In the genomic region with DNA sequence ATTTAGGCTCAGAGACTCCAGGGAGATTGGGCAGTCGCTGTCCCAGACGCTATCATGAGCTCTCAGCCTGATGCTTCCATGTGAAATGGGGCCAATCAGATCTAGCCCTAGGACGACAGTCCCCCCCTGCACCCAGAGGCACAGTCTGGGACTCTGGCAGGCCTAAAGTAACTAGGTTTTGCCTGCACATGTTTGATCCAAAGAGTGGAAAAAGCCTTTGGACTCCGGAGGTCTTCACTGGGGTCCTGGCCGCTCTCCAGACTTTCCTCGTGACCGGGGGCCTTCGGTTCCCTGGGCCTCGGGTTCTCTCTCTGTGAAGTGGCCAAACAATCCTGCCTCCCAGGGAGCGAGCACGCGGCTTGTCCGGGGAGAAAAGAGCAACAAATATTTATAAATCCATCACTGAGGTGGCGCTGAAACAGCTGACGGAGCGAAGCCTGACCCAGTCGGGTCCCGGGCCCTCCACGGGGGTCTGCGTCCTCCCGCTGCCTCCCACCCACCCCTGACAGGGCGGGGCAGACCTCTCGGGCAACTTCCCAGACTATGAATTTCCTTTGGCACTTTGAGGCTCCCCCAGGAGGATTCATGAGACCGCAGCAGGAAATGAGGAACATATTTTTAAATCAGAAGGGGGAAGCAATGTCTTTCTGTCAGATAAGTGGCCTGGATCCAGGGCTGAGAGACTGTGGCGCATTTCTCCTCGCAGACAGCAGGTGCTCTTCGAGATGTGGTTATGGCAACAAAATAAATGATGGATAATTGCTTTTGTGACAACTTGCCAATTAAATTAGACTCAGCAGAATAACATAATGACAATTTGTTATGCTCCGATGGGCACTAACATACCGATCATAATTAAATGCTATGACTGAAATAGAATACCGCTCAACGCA, we compare ENCODE assay signal across 7 cellular contexts. TPM values are rescaled to one million over a fixed set of nuclear protein-coding genes. Genes with fewer than 3 reads are reported as not detected.
A peak's percentile ranks its signal among the peaks of the same experiment; 100 is the strongest.
DNase-seq lines count a peak whose midpoint lies in the region; ATAC-seq and TF ChIP-seq lines count a peak whose summit lies in the region.

No MANE protein-coding gene starts in this region.

- DNase-seq in M059J (ENCODE audit: low read depth): peak; percentile 66
- peak; percentile 31 for DNase-seq in foreskin melanocyte
- peak; percentile 39 for DNase-seq in putamen (ENCODE audit: low spot score)
- no peak for DNase-seq in ACHN
- DNase-seq in activated CD4-positive, alpha-beta T cell treated with anti-CD3 and anti-CD28 coated beads, Interleukin-2, amount 50 U/mL, for 4 hours: no peak

- no peak for ATAC-seq in HG03565 (IDR thresholded peaks at IDR 0.05; ENCODE audit: unreplicated experiment)

- in situ Hi-C loops in ACHN (cut with HindIII; ENCODE audit: low pct_ligation_motif_present, low pct_unique_long_range_greater_than_20kb, low sequenced_read_pairs): no loop called here

TF ChIP-seq in PFSK-1, 5 proteins besides CTCF, POLR2A, EP300 and RAD21:
- TF ChIP-seq, protein P1, sequence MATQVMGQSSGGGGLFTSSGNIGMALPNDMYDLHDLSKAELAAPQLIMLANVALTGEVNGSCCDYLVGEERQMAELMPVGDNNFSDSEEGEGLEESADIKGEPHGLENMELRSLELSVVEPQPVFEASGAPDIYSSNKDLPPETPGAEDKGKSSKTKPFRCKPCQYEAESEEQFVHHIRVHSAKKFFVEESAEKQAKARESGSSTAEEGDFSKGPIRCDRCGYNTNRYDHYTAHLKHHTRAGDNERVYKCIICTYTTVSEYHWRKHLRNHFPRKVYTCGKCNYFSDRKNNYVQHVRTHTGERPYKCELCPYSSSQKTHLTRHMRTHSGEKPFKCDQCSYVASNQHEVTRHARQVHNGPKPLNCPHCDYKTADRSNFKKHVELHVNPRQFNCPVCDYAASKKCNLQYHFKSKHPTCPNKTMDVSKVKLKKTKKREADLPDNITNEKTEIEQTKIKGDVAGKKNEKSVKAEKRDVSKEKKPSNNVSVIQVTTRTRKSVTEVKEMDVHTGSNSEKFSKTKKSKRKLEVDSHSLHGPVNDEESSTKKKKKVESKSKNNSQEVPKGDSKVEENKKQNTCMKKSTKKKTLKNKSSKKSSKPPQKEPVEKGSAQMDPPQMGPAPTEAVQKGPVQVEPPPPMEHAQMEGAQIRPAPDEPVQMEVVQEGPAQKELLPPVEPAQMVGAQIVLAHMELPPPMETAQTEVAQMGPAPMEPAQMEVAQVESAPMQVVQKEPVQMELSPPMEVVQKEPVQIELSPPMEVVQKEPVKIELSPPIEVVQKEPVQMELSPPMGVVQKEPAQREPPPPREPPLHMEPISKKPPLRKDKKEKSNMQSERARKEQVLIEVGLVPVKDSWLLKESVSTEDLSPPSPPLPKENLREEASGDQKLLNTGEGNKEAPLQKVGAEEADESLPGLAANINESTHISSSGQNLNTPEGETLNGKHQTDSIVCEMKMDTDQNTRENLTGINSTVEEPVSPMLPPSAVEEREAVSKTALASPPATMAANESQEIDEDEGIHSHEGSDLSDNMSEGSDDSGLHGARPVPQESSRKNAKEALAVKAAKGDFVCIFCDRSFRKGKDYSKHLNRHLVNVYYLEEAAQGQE (IDR thresholded peaks at IDR 0.05; ENCODE audit: insufficient read depth in 1 of 2, low read depth in 2 of 2, low read length in 2 of 2): no peak
- TF ChIP-seq POLR2AphosphoS5 (IDR thresholded peaks at IDR 0.05; ENCODE audit: low read depth, low read length): peak; percentile 25; the same call in 1 of the 2 replicates

RNA-seq across cellular contexts. Expression of a gene that starts 38.9 kb away (rescaled TPM):
- 25.8 and 31.8 TPM in 2 replicates for total RNA-seq in M059J (2014; rRNA removed; shearing (Covaris generic))
- polyA plus RNA-seq in PFSK-1 (2012; ENCODE audit: insufficient read length, low read depth): 77.6 TPM

Comparison
In these comparisons a context has a peak if more than half of its experiments do, and no peak if none do; other contexts are left out.
1. DNase-seq: peak in M059J (single experiment), foreskin melanocyte (single experiment) and putamen (single experiment); none in ACHN (single experiment) and activated CD4-positive, alpha-beta T cell treated with anti-CD3 and anti-CD28 coated beads, Interleukin-2, amount 50 U/mL, for 4 hours (0 of 2).